In the genomic region with DNA sequence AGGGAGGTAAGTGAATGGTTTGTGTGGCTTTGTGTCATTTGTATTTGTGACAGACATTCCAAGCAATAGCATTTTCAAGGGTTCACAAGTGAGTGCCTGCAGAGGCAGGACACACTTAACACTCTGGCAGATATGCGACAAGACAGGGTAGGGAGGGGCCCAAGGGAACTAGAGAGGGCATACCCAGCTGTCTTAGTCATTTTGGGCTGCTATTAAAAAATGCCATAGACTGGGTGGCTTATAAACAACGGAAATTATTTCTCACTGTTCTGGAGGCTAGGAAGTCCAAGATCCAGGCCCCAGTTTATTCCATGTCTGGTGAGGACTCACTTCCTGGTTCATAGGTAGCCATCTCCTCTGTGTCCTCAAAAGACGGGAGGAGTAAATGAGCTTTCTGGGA, we compare ENCODE assay signal across 17 cellular contexts.
DNase-seq lines count a peak whose midpoint lies in the region; ATAC-seq lines count a peak whose summit lies in the region.
"Had no signal": no experiment of that assay in that cellular context is flagged by ENCODE, and none has a peak within 500 bp of the region (broad histone marks: within the 10 kb centered on the region; RNA-seq: fewer than 3 reads in every experiment).

No MANE protein-coding gene starts in this region.

- H3K27ac Mint-ChIP-seq in stimulated activated naive CD8-positive, alpha-beta T cell treated with anti-CD3 and anti-CD28 coated beads, Interleukin-15, amount 100 ng/mL, for 72 hours, result peak overlapping the region in 1 of 2 donors; percentile 81
- H3K27ac Mint-ChIP-seq in activated T-helper 17 cell treated with anti-CD3 and anti-CD28 coated beads, Interleukin-2, amount 50 U/mL, for 72 hours, result peak overlapping the region; percentile 64

- H3K27me3 ChIP-seq in mesenchymal stem cell (ENCODE audit: control insufficient read depth in 1 of 2, insufficient read depth in 1 of 2, low read length in 2 of 2), result no peaks in the 10 kb centered on the region
- H3K27me3 ChIP-seq: BLaER1, cardiac muscle cell, Peyer's patch, testis had no signal

- peak overlapping the region; percentile 44 for H2AFZ ChIP-seq in mesenchymal stem cell (ENCODE audit: low read depth, low read length)

- no peak overlapping the region for H2BK120ac ChIP-seq in mesenchymal stem cell (ENCODE audit: low read depth, low read length)

- no peak overlapping the region for H2BK15ac ChIP-seq in mesenchymal stem cell (ENCODE audit: low read depth, poor library complexity, severe bottlenecking)

- peaks cover 7% of the 10 kb centered on the region for H3K4me1 ChIP-seq in mesenchymal stem cell (ENCODE audit: control insufficient read depth, insufficient read depth, low read depth, low read length)
- H3K4me1 ChIP-seq: BLaER1, Peyer's patch had no signal

- no peaks in the 10 kb centered on the region for H3K36me3 ChIP-seq in mesenchymal stem cell (ENCODE audit: control insufficient read depth in 1 of 2, insufficient read depth in 2 of 2, low read depth in 1 of 2, low read length in 2 of 2)
- H3K36me3 ChIP-seq: BLaER1, cardiac muscle cell, Peyer's patch had no signal

- peak; percentile 14 for DNase-seq in stimulated activated naive CD8-positive, alpha-beta T cell treated with anti-CD3 and anti-CD28 coated beads, Interleukin-15, Interleukin-2, amounts not matched to agents 100 U/mL and 50 U/mL, for 24 hours
- no peak for DNase-seq in stimulated activated naive CD8-positive, alpha-beta T cell treated with anti-CD3 and anti-CD28 coated beads, Interleukin-15, amount 100 ng/mL, for 72 hours
- peak; percentile 62 for DNase-seq in mesenchymal stem cell
- no peak for DNase-seq in NCI-H187 (lab: John Stamatoyannopoulos, UW)
- DNase-seq in NCI-H526 (lab: John Stamatoyannopoulos, UW), result no peak
- DNase-seq: activated T-cell treated with anti-CD3 and anti-CD28 coated beads for 4 hours; NCI-H2171 treated with DMSO at 0.1 percent for 48 hours; nucleus accumbens; Peyer's patch; stimulated activated CD4-positive, alpha-beta T cell treated with anti-CD3 and anti-CD28 coated beads, Interleukin-4, amount 100 ng/mL, for 4 hours; testis had no signal

- H3K4ac ChIP-seq in mesenchymal stem cell (ENCODE audit: low read depth in 1 of 2, low read length in 2 of 2), result no peak overlapping the region

- H3K4me3 Mint-ChIP-seq in stimulated activated naive CD8-positive, alpha-beta T cell treated with anti-CD3 and anti-CD28 coated beads, Interleukin-15, amount 100 ng/mL, for 72 hours, result no peak overlapping the region
- no peak overlapping the region for H3K4me3 Mint-ChIP-seq in activated T-helper 17 cell treated with anti-CD3 and anti-CD28 coated beads, Interleukin-2, amount 50 U/mL, for 72 hours

- WGBS in mesenchymal stem cell, result 28% methylated on average over 2 of the region's 3 CpGs

- no peak overlapping the region for H3K23ac ChIP-seq in mesenchymal stem cell (ENCODE audit: low read length in 2 of 2)

- H3K27me3 Mint-ChIP-seq in stimulated activated naive CD8-positive, alpha-beta T cell treated with anti-CD3 and anti-CD28 coated beads, Interleukin-15, amount 100 ng/mL, for 72 hours, result no peaks in the 10 kb centered on the region
- no peaks in the 10 kb centered on the region for H3K27me3 Mint-ChIP-seq in activated T-helper 17 cell treated with anti-CD3 and anti-CD28 coated beads, Interleukin-2, amount 50 U/mL, for 72 hours

- no peak overlapping the region for H4K91ac ChIP-seq in mesenchymal stem cell (ENCODE audit: low read length)

- peaks cover 45% of the 10 kb centered on the region for H3K4me1 Mint-ChIP-seq in stimulated activated naive CD8-positive, alpha-beta T cell treated with anti-CD3 and anti-CD28 coated beads, Interleukin-15, amount 100 ng/mL, for 72 hours
- peaks cover 12% of the 10 kb centered on the region for H3K4me1 Mint-ChIP-seq in activated T-helper 17 cell treated with anti-CD3 and anti-CD28 coated beads, Interleukin-2, amount 50 U/mL, for 72 hours

- H3K18ac ChIP-seq in mesenchymal stem cell (ENCODE audit: low read depth in 1 of 2, low read length in 2 of 2), result peak overlapping the region in 1 of 2 experiments; percentile 47

- H2BK5ac ChIP-seq in mesenchymal stem cell (ENCODE audit: low read depth, low read length, poor library complexity, severe bottlenecking), result no peak overlapping the region

- H3K4me2 ChIP-seq in mesenchymal stem cell (ENCODE audit: low read length, poor library complexity, severe bottlenecking), result no peak overlapping the region
- H3K4me2 ChIP-seq: BLaER1 had no signal

- H3K4me3 ChIP-seq in mesenchymal stem cell (ENCODE audit: insufficient read depth in 1 of 2, low read depth in 1 of 2, low read length in 2 of 2), result no peak overlapping the region
- H3K4me3 ChIP-seq: BLaER1, cardiac muscle cell, Peyer's patch, testis had no signal

- H3K9ac ChIP-seq in mesenchymal stem cell (ENCODE audit: low read length), result peak overlapping the region; percentile 39
- H3K9ac ChIP-seq: BLaER1 had no signal

- H4K8ac ChIP-seq in mesenchymal stem cell (ENCODE audit: low read length), result no peak overlapping the region

- H3K9me3 Mint-ChIP-seq in stimulated activated naive CD8-positive, alpha-beta T cell treated with anti-CD3 and anti-CD28 coated beads, Interleukin-15, amount 100 ng/mL, for 72 hours, result no peaks in the 10 kb centered on the region
- no peaks in the 10 kb centered on the region for H3K9me3 Mint-ChIP-seq in activated T-helper 17 cell treated with anti-CD3 and anti-CD28 coated beads, Interleukin-2, amount 50 U/mL, for 72 hours

- ATAC-seq in stimulated activated naive CD8-positive, alpha-beta T cell treated with anti-CD3 and anti-CD28 coated beads, Interleukin-15, Interleukin-2, amounts not matched to agents 100 U/mL and 50 U/mL, for 24 hours, result peak; percentile 17
- ATAC-seq in stimulated activated naive CD8-positive, alpha-beta T cell treated with anti-CD3 and anti-CD28 coated beads, Interleukin-15, amount 100 ng/mL, for 72 hours, result no peak
- ATAC-seq in activated T-helper 17 cell treated with anti-CD3 and anti-CD28 coated beads, Interleukin-2, amount 50 U/mL, for 72 hours (replicated peaks), result no peak
- ATAC-seq in GM18861 (IDR thresholded peaks at IDR 0.05; ENCODE audit: unreplicated experiment) (no peak), GM21390 (IDR thresholded peaks at IDR 0.05; ENCODE audit: unreplicated experiment) (no peak)
- ATAC-seq: HepG2 had no signal

- no peak overlapping the region for H3K27ac ChIP-seq in mesenchymal stem cell (ENCODE audit: low read length, poor library complexity, severe bottlenecking)
- H3K27ac ChIP-seq: BLaER1, cardiac muscle cell, Peyer's patch, testis had no signal

- H3K14ac ChIP-seq in mesenchymal stem cell (ENCODE audit: low read length in 2 of 2), result no peak overlapping the region

- H3K79me1 ChIP-seq in mesenchymal stem cell (replicated peaks; ENCODE audit: low read length, poor library complexity, severe bottlenecking), result no peaks in the 10 kb centered on the region

- H2AK5ac ChIP-seq in mesenchymal stem cell (ENCODE audit: low read length, severe bottlenecking), result peak overlapping the region; percentile 68

- no peaks in the 10 kb centered on the region for H3K36me3 Mint-ChIP-seq in activated T-helper 17 cell treated with anti-CD3 and anti-CD28 coated beads, Interleukin-2, amount 50 U/mL, for 72 hours (ENCODE audit: low read depth)

- no peaks in the 10 kb centered on the region for H3K9me3 ChIP-seq in mesenchymal stem cell (ENCODE audit: control insufficient read depth, low read length)
- H3K9me3 ChIP-seq: BLaER1, Peyer's patch, testis had no signal

- no peak overlapping the region for H2BK12ac ChIP-seq in mesenchymal stem cell (ENCODE audit: low read length in 2 of 2)

Comparison
In these comparisons a context has a peak if more than half of its experiments do, and no peak if none do; other contexts are left out.
1. DNase-seq: peak in stimulated activated naive CD8-positive, alpha-beta T cell treated with anti-CD3 and anti-CD28 coated beads, Interleukin-15, Interleukin-2, amounts not matched to agents 100 U/mL and 50 U/mL, for 24 hours (single experiment) and mesenchymal stem cell (single experiment); none in stimulated activated naive CD8-positive, alpha-beta T cell treated with anti-CD3 and anti-CD28 coated beads, Interleukin-15, amount 100 ng/mL, for 72 hours (0 of 2), NCI-H187 (0 of 2) and NCI-H526 (0 of 2).